ENCODE assay signal across 8 cellular contexts in genomic region chr19:52993342-52994178, GRCh38. TPM values are rescaled to one million over a fixed set of nuclear protein-coding genes. Genes with fewer than 3 reads are reported as not detected.
DNase-seq lines count a peak whose midpoint lies in the region; ATAC-seq, FAIRE-seq and TF ChIP-seq lines count a peak whose summit lies in the region.

No MANE protein-coding gene starts in this region.

- DNase-seq in GM12891 (ENCODE audit: insufficient read length, low spot score) (peak; percentile 61), PC-9 (peak; percentile 77 to 91), fibroblast of lung (ENCODE audit: low read depth in 2 of 2) (peak; percentile 72 to 84), kidney glomerular epithelial cell (lab: John Stamatoyannopoulos, UW) (no peak), SHP77 treated with DMSO at 0.1 percent for 48 hours (lab: John Stamatoyannopoulos, UW) (no peak)
- DNase-seq in naive thymus-derived CD8-positive, alpha-beta T cell, result peak; percentile 65 to 93 (median 82)
- DNase-seq in stimulated activated CD8-positive, alpha-beta memory T cell treated with anti-CD3 and anti-CD28 coated beads, Interleukin-7, amount 100 ng/mL, for 4 hours (ENCODE audit: low read depth in 2 of 2), result peak; percentile 65 to 77

- H3K36me3 Mint-ChIP-seq in activated T-helper 17 cell treated with anti-CD3 and anti-CD28 coated beads, Interleukin-2, amount 50 U/mL, for 72 hours (ENCODE audit: low read depth), result no peaks in the 10 kb centered on the region
- peaks cover 15 to 34% (median 26%) of the 10 kb centered on the region in 3 donors for H3K36me3 Mint-ChIP-seq in naive thymus-derived CD8-positive, alpha-beta T cell

- peaks cover 25% of the 10 kb centered on the region; the same call in 1 of the 2 replicates for H3K4me1 ChIP-seq in PC-9 (replicated peaks; ENCODE audit: insufficient read depth)
- no peaks in the 10 kb centered on the region for H3K4me1 ChIP-seq in fibroblast of lung (ENCODE audit: control insufficient read depth, extremely low read depth, insufficient read depth, low read length)

- peak overlapping the region; percentile 81 for H3K4me2 ChIP-seq in PC-9
- H3K4me2 ChIP-seq in fibroblast of lung (ENCODE audit: extremely low read depth, insufficient read depth, low read length), result peak overlapping the region; percentile 68

- H3K27me3 Mint-ChIP-seq in activated T-helper 17 cell treated with anti-CD3 and anti-CD28 coated beads, Interleukin-2, amount 50 U/mL, for 72 hours, result no peaks in the 10 kb centered on the region
- H3K27me3 Mint-ChIP-seq in naive thymus-derived CD8-positive, alpha-beta T cell, result peaks cover 0 to 24% (median 7%) of the 10 kb centered on the region in 5 donors

- H3K27me3 ChIP-seq in PC-9 (ENCODE audit: insufficient read depth, low read depth), result no peaks in the 10 kb centered on the region
- H3K27me3 ChIP-seq in fibroblast of lung (ENCODE audit: control insufficient read depth, insufficient read depth, low read length), result no peaks in the 10 kb centered on the region

- peak; percentile 97 for ATAC-seq in activated T-helper 17 cell treated with anti-CD3 and anti-CD28 coated beads, Interleukin-2, amount 50 U/mL, for 72 hours (replicated peaks)
- ATAC-seq in naive thymus-derived CD8-positive, alpha-beta T cell, result peak; percentile 83 to 93

- TF ChIP-seq POLR2A in GM12891 (IDR thresholded peaks at IDR 0.05; ENCODE audit: low read depth, low read length), result no peak

- peak overlapping the region; percentile 23 for H3K9ac ChIP-seq in fibroblast of lung (ENCODE audit: insufficient read depth, low read length)

- H3K79me2 ChIP-seq in PC-9 (ENCODE audit: low read depth), result no peaks in the 10 kb centered on the region
- H3K79me2 ChIP-seq in fibroblast of lung (ENCODE audit: control insufficient read depth, insufficient read depth, low read length), result no peaks in the 10 kb centered on the region

- TF ChIP-seq CTCF in PC-9 (conservative IDR thresholded peaks at IDR 0.05) (peak; percentile 87), fibroblast of lung (conservative IDR thresholded peaks at IDR 0.05 in 1 of 2, IDR thresholded peaks at IDR 0.05 in 1 of 2; ENCODE audit: low read depth in 1 of 2, low read length in 2 of 2) (peak; percentile 16 to 38)

- peaks cover 7% of the 10 kb centered on the region for H3K9me3 Mint-ChIP-seq in activated T-helper 17 cell treated with anti-CD3 and anti-CD28 coated beads, Interleukin-2, amount 50 U/mL, for 72 hours
- peaks cover 0 to 67% (median 21%) of the 10 kb centered on the region in 9 donors for H3K9me3 Mint-ChIP-seq in naive thymus-derived CD8-positive, alpha-beta T cell

- POLR2A ChIA-PET in PC-9 (lab: Charles Lee; ENCODE audit: unreplicated experiment), result interaction anchor here (0.6 to 0.7 kb wide), 2 partner anchors 50 to 312 kb away, joined by 3 to 4 read pairs; no protein-coding TSS in a partner anchor
- POLR2A ChIA-PET in naive thymus-derived CD8-positive, alpha-beta T cell (lab: Charles Lee), result interaction anchor here (0.7 kb wide), 1 partner anchor 611 kb away, joined by 4 read pairs; no protein-coding TSS in a partner anchor

- H3K4me3 ChIP-seq in PC-9 (peak overlapping the region; percentile 50), fibroblast of lung (replicated peaks in 1 of 4; ENCODE audit: control extremely low read depth in 1 of 4, insufficient read depth in 1 of 4, low read depth in 3 of 4, low read length in 4 of 4) (peak overlapping the region; percentile 48 to 75 (median 60))

- H3K9me2 ChIP-seq in PC-9 (ENCODE audit: insufficient read depth), result no peaks in the 10 kb centered on the region

- H4K20me1 ChIP-seq in PC-9 (ENCODE audit: insufficient read depth) (no peaks in the 10 kb centered on the region), fibroblast of lung (ENCODE audit: control insufficient read depth, extremely low read depth, insufficient read depth, low read length) (no peaks in the 10 kb centered on the region)

- H3K4me1 Mint-ChIP-seq in activated T-helper 17 cell treated with anti-CD3 and anti-CD28 coated beads, Interleukin-2, amount 50 U/mL, for 72 hours, result peaks cover 10% of the 10 kb centered on the region
- H3K4me1 Mint-ChIP-seq in naive thymus-derived CD8-positive, alpha-beta T cell, result peaks cover 7 to 14% (median 12%) of the 10 kb centered on the region in 4 donors

- H3K27ac Mint-ChIP-seq in activated T-helper 17 cell treated with anti-CD3 and anti-CD28 coated beads, Interleukin-2, amount 50 U/mL, for 72 hours, result no peak overlapping the region
- peak overlapping the region in 8 of 10 donors; percentile 18 to 88 (median 46) for H3K27ac Mint-ChIP-seq in naive thymus-derived CD8-positive, alpha-beta T cell

- no TSS peak for BruUV-seq in PC-9 (replicated peaks; lab: Mats Ljungman, UMichigan)

- FAIRE-seq in GM12891 (lab: Jason Lieb, UNC), result peak; percentile 59

- H3K36me3 ChIP-seq in PC-9 (ENCODE audit: low read depth), result no peaks in the 10 kb centered on the region
- H3K36me3 ChIP-seq in fibroblast of lung (ENCODE audit: control insufficient read depth, insufficient read depth, low read length), result no peaks in the 10 kb centered on the region

- H3K27ac ChIP-seq in PC-9 (peak overlapping the region; percentile 36), fibroblast of lung (ENCODE audit: insufficient read depth, low read length) (peak overlapping the region; percentile 27)

- CTCF ChIA-PET in PC-9 (lab: Charles Lee), result no interaction called here

- H3K4me3 Mint-ChIP-seq in activated T-helper 17 cell treated with anti-CD3 and anti-CD28 coated beads, Interleukin-2, amount 50 U/mL, for 72 hours, result peak overlapping the region; percentile 76
- peak overlapping the region; percentile 74 to 93 (median 87) for H3K4me3 Mint-ChIP-seq in naive thymus-derived CD8-positive, alpha-beta T cell

- H2AFZ ChIP-seq in PC-9 (peak overlapping the region; percentile 71), fibroblast of lung (ENCODE audit: low read length) (peak overlapping the region; percentile 84)

- peaks cover 11% of the 10 kb centered on the region for H3F3A ChIP-seq in PC-9 (ENCODE audit: insufficient read depth, low read depth)

- intact Hi-C loops in PC-9 (cut with micrococcal nuclease; ENCODE audit: unreplicated experiment), result loop anchor here (1.0 to 10.0 kb wide), 7 partner anchors 44 to 204 kb away; partner anchors contain the start of genes ZNF160, ZNF320, ZNF347 and ZNF888

- peaks cover 9% of the 10 kb centered on the region for H3K9me3 ChIP-seq in PC-9 (ENCODE audit: insufficient read depth, low read depth)
- no peaks in the 10 kb centered on the region for H3K9me3 ChIP-seq in fibroblast of lung (ENCODE audit: control insufficient read depth, insufficient read depth, low read depth, low read length)

TF ChIP-seq in GM12891, 5 proteins besides CTCF, POLR2A, EP300 and RAD21:
- no peak for TF ChIP-seq POLR2AphosphoS5 (IDR thresholded peaks at IDR 0.05; ENCODE audit: low read depth, low read length)
- no peak for TF ChIP-seq PAX5 (IDR thresholded peaks at IDR 0.05; ENCODE audit: insufficient read depth, low read length, severe bottlenecking)
- TF ChIP-seq POU2F2 (IDR thresholded peaks at IDR 0.05; ENCODE audit: low read depth, low read length), result no peak

RNA-seq across cellular contexts. Expression of gene ERVV-1, which starts 20.2 kb away (rescaled TPM):
- polyA plus RNA-seq in GM12891 (2012; ENCODE audit: low read depth, missing spikeins), result not detected
- total RNA-seq in PC-9 (2021), result not detected in 2 replicates
- total RNA-seq in activated T-helper 17 cell treated with anti-CD3 and anti-CD28 coated beads, Interleukin-2, amount 50 U/mL, for 72 hours, result under 1 TPM in 1 of 2 donors, not detected in 1; 0.64 TPM
- total RNA-seq in fibroblast of lung, result not detected in 2 replicates
- polyA plus RNA-seq in fibroblast of lung, result 0.03 and 0.15 TPM in 2 replicates
- 0.07 TPM in 1 of 2 replicates, not detected in the other for polyA plus RNA-seq in fibroblast of lung (2012)
- not detected in 2 replicates for polyA minus RNA-seq in fibroblast of lung (ENCODE audit: low replicate concordance)
- total RNA-seq in naive thymus-derived CD8-positive, alpha-beta T cell, result not detected
- not detected for polyA plus RNA-seq in naive thymus-derived CD8-positive, alpha-beta T cell

RNA-seq across cellular contexts. Expression of gene ZNF816, which starts 30.9 kb away (rescaled TPM):
- 4.8 TPM for polyA plus RNA-seq in GM12891 (2012; ENCODE audit: low read depth, missing spikeins)
- 11.8 and 13.8 TPM in 2 replicates for total RNA-seq in PC-9 (2021)
- 1 to 10 TPM; 5.7 to 7.1 TPM for total RNA-seq in activated T-helper 17 cell treated with anti-CD3 and anti-CD28 coated beads, Interleukin-2, amount 50 U/mL, for 72 hours
- total RNA-seq in fibroblast of lung, result 10.1 and 10.3 TPM in 2 replicates
- 2.9 and 3.1 TPM in 2 replicates for polyA plus RNA-seq in fibroblast of lung
- 2.5 and 3.6 TPM in 2 replicates for polyA plus RNA-seq in fibroblast of lung (2012)
- 0.41 TPM in 1 of 2 replicates, not detected in the other for polyA minus RNA-seq in fibroblast of lung (ENCODE audit: low replicate concordance)
- 10 to 100 TPM; 20.0 to 21.6 TPM for total RNA-seq in naive thymus-derived CD8-positive, alpha-beta T cell
- polyA plus RNA-seq in naive thymus-derived CD8-positive, alpha-beta T cell, result 10 to 100 TPM in 1 of 3 donors, 1 to 10 TPM in 2; 5.0 to 15.4 (median 6.7) TPM

RNA-seq across cellular contexts. Expression of gene ERVV-2, which starts 51.0 kb away (rescaled TPM):
- polyA plus RNA-seq in GM12891 (2012; ENCODE audit: low read depth, missing spikeins), result not detected
- 0.28 TPM in 1 of 2 replicates, not detected in the other for total RNA-seq in PC-9 (2021)
- total RNA-seq in activated T-helper 17 cell treated with anti-CD3 and anti-CD28 coated beads, Interleukin-2, amount 50 U/mL, for 72 hours, result not detected
- not detected in 2 replicates for total RNA-seq in fibroblast of lung
- polyA plus RNA-seq in fibroblast of lung, result 0.10 TPM in 1 of 2 replicates, not detected in the other
- polyA plus RNA-seq in fibroblast of lung (2012), result not detected in 2 replicates
- not detected in 2 replicates for polyA minus RNA-seq in fibroblast of lung (ENCODE audit: low replicate concordance)
- not detected for total RNA-seq in naive thymus-derived CD8-positive, alpha-beta T cell
- not detected for polyA plus RNA-seq in naive thymus-derived CD8-positive, alpha-beta T cell

Comparison
In these comparisons a context has a peak if more than half of its experiments do, and no peak if none do; other contexts are left out.
1. DNase-seq: peak in GM12891 (single experiment), PC-9 (2 of 2), fibroblast of lung (2 of 2), naive thymus-derived CD8-positive, alpha-beta T cell (10 of 10) and stimulated activated CD8-positive, alpha-beta memory T cell treated with anti-CD3 and anti-CD28 coated beads, Interleukin-7, amount 100 ng/mL, for 4 hours (2 of 2); none in kidney glomerular epithelial cell (single experiment) and SHP77 treated with DMSO at 0.1 percent for 48 hours (single experiment).